Comparison of ENCODE assay signal across 1 cellular context in the genomic region with DNA sequence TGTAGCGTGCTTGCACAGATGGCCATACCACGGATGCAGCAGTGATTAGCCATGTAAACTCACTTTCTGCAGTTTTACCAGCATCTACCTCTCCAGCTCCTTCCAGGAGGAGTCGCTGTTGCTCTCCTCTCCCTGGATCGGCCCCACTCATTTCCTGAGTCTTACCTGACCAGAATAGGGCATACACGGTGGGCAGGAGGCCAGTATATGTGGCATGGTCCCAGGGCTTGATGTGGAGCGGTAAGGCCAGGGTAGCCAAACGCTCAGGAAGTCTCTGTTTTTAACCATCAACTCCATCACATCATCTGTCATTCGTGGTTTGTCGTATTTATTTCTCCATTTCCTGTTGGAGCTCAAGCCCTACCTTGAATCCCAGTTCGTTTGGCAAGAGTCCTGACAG.
TF ChIP-seq lines count a peak whose summit lies in the region.

No MANE protein-coding gene starts in this region.

TF ChIP-seq in GM23338, 12 proteins besides CTCF, POLR2A, EP300 and RAD21 (continued from another document):
- TF ChIP-seq, protein P1, sequence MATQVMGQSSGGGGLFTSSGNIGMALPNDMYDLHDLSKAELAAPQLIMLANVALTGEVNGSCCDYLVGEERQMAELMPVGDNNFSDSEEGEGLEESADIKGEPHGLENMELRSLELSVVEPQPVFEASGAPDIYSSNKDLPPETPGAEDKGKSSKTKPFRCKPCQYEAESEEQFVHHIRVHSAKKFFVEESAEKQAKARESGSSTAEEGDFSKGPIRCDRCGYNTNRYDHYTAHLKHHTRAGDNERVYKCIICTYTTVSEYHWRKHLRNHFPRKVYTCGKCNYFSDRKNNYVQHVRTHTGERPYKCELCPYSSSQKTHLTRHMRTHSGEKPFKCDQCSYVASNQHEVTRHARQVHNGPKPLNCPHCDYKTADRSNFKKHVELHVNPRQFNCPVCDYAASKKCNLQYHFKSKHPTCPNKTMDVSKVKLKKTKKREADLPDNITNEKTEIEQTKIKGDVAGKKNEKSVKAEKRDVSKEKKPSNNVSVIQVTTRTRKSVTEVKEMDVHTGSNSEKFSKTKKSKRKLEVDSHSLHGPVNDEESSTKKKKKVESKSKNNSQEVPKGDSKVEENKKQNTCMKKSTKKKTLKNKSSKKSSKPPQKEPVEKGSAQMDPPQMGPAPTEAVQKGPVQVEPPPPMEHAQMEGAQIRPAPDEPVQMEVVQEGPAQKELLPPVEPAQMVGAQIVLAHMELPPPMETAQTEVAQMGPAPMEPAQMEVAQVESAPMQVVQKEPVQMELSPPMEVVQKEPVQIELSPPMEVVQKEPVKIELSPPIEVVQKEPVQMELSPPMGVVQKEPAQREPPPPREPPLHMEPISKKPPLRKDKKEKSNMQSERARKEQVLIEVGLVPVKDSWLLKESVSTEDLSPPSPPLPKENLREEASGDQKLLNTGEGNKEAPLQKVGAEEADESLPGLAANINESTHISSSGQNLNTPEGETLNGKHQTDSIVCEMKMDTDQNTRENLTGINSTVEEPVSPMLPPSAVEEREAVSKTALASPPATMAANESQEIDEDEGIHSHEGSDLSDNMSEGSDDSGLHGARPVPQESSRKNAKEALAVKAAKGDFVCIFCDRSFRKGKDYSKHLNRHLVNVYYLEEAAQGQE (IDR thresholded peaks at IDR 0.05; ENCODE audit: unreplicated experiment): no peak
- TF ChIP-seq EZH2 (IDR thresholded peaks at IDR 0.05; ENCODE audit: low read depth, unreplicated experiment): no peak
- no peak for TF ChIP-seq CREB1 (CRISPR knock-in tag; IDR thresholded peaks at IDR 0.05; ENCODE audit: low read depth)
- TF ChIP-seq POLR2AphosphoS5 (IDR thresholded peaks at IDR 0.05; ENCODE audit: low read depth): no peak
- no peak for TF ChIP-seq JUNB (IDR thresholded peaks at IDR 0.05; ENCODE audit: unreplicated experiment)
- TF ChIP-seq, protein P2, sequence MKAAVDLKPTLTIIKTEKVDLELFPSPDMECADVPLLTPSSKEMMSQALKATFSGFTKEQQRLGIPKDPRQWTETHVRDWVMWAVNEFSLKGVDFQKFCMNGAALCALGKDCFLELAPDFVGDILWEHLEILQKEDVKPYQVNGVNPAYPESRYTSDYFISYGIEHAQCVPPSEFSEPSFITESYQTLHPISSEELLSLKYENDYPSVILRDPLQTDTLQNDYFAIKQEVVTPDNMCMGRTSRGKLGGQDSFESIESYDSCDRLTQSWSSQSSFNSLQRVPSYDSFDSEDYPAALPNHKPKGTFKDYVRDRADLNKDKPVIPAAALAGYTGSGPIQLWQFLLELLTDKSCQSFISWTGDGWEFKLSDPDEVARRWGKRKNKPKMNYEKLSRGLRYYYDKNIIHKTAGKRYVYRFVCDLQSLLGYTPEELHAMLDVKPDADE (IDR thresholded peaks at IDR 0.05): no peak
- no peak for TF ChIP-seq ZNF331 (CRISPR knock-in tag; IDR thresholded peaks at IDR 0.05; ENCODE audit: low read depth)
